Comparison of ENCODE assay signal across 9 cellular contexts in the genomic region with DNA sequence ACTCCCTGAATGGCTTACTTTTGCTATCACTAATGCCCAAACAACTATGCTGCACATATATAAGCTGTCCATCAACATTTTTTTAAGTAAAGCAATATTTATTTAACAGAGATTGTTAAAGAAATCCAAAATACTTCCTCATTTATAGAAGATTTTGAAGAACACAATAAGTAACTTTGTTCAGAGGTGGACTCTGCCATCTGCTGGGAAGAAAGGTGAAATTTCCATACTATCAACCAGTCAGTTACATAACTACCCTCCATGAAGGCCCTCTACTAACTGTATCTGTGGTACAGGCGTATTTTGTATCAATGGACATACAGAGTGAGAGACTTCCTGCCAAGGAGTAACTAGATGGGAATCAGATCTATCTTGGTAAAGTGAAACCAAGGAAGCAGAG.
DNase-seq lines count a peak whose midpoint lies in the region; ATAC-seq, FAIRE-seq and TF ChIP-seq lines count a peak whose summit lies in the region.
"Had no signal": no experiment of that assay in that cellular context is flagged by ENCODE, and none has a peak within 500 bp of the region (broad histone marks: within the 10 kb centered on the region; RNA-seq: fewer than 3 reads in every experiment).

No MANE protein-coding gene starts in this region.

- BruUV-seq in K562 (replicated peaks; lab: Mats Ljungman, UMichigan): no TSS peak

- H3K27me3 Mint-ChIP-seq in activated naive CD8-positive, alpha-beta T cell treated with anti-CD3 and anti-CD28 coated beads, Interleukin-2, amount 50 U/mL, for 24 hours: no peaks in the 10 kb centered on the region
- no peaks in the 10 kb centered on the region for H3K27me3 Mint-ChIP-seq in activated CD4-positive, alpha-beta memory T cell treated with anti-CD3 and anti-CD28 coated beads for 36 hours
- H3K27me3 Mint-ChIP-seq: IgD-negative memory B cell had no signal

- intact Hi-C loops in K562 (cut with micrococcal nuclease): no loop called here
- intact Hi-C loops in activated CD4-positive, alpha-beta memory T cell treated with anti-CD3 and anti-CD28 coated beads for 36 hours (cut with micrococcal nuclease): loop anchor here (1.0 kb wide), 1 partner anchor 205 kb away; no protein-coding TSS in a partner anchor

- no peak overlapping the region for H3K4me2 ChIP-seq in K562 (ENCODE audit: insufficient read depth, low read length)

- peak; percentile 71; the same call in 2 of the 3 replicates for ATAC-seq in K562
- ATAC-seq in activated naive CD8-positive, alpha-beta T cell treated with anti-CD3 and anti-CD28 coated beads, Interleukin-2, amount 50 U/mL, for 24 hours: no peak

- FAIRE-seq in K562 (lab: Jason Lieb, UNC): peak; percentile 69

- no peaks in the 10 kb centered on the region for H3K9me1 ChIP-seq in K562 (ENCODE audit: control insufficient read depth, insufficient read depth, low read length)

- TF ChIP-seq EP300 in K562 (IDR thresholded peaks at IDR 0.05; ENCODE audit: low read length): no peak

- H3K27ac ChIP-seq in K562 (ENCODE audit: extremely low read depth, low read depth, low read length): no peak overlapping the region
- no peak overlapping the region for H3K27ac ChIP-seq in liver (ENCODE audit: low read depth in 1 of 2, low read length in 2 of 2)

- TF ChIP-seq CTCF in GM12875 (IDR thresholded peaks at IDR 0.05; ENCODE audit: borderline replicate concordance, insufficient read depth, low read depth, low read length): peak; percentile 37; the same call in 1 of the 2 replicates
- peak; percentile 11 to 54 (median 42); a peak in 5 of 6 replicates for TF ChIP-seq CTCF in K562 (IDR thresholded peaks at IDR 0.05 in 2 of 3, conservative IDR thresholded peaks at IDR 0.05 in 1 of 3; ENCODE audit: insufficient read depth in 2 of 3, low read depth in 1 of 3, low read length in 3 of 3)
- peak; percentile 28 for TF ChIP-seq CTCF in liver (IDR thresholded peaks at IDR 0.05; ENCODE audit: low read depth, low read length, missing input control)

- H3K4me3 ChIP-seq in GM12875 (ENCODE audit: low read depth, low read length) (no peak overlapping the region), K562 (no peak overlapping the region), liver (ENCODE audit: low read depth in 1 of 3, low read length in 3 of 3) (no peak overlapping the region)

- in situ Hi-C loops in K562 (cut with MboI): no loop called here

- TF ChIP-seq RAD21 in K562 (CRISPR knock-in tag; conservative IDR thresholded peaks at IDR 0.05 in 1 of 2, IDR thresholded peaks at IDR 0.05 in 1 of 2): peak; percentile 40 to 60; a peak in 3 of 4 replicates
- TF ChIP-seq RAD21 in liver (IDR thresholded peaks at IDR 0.05): peak; percentile 64 to 75

- H3K27me3 ChIP-seq in K562 (ENCODE audit: control insufficient read depth in 2 of 2, insufficient read depth in 2 of 2, low read length in 2 of 2): peaks cover 9 to 29% of the 10 kb centered on the region in 2 experiments; a peak in 3 of 5 replicates
- H3K27me3 ChIP-seq in liver (ENCODE audit: control insufficient read depth in 4 of 4, insufficient read depth in 4 of 4, low read length in 3 of 4): no peaks in the 10 kb centered on the region

- H2AFZ ChIP-seq in K562 (ENCODE audit: low read depth, low read length): no peak overlapping the region

- 8% methylated on average over 1 of the region's 1 CpG for WGBS in K562 (ENCODE audit: insufficient coverage, low coverage, missing lambda C conversion rate)
- WGBS in liver: 85% methylated on average over 1 of the region's 1 CpG

- no peak for TF ChIP-seq POLR2A in K562 (conservative IDR thresholded peaks at IDR 0.05)

- CTCF ChIA-PET in K562 (lab: Yijun Ruan, JAX; ENCODE audit: low intra/inter-chr PET ratio): interaction anchor here (1.2 to 1.3 kb wide), 2 partner anchors 270 to 592 kb away, joined by 3 read pairs; no protein-coding TSS in a partner anchor
- CTCF ChIA-PET in activated CD4-positive, alpha-beta memory T cell treated with anti-CD3 and anti-CD28 coated beads for 36 hours (lab: Charles Lee): interaction anchor here (1.1 to 2.3 kb wide), 3 partner anchors 40 to 258 kb away, joined by 3 to 13 read pairs (median 8); no protein-coding TSS in a partner anchor

- H3K27ac Mint-ChIP-seq in activated naive CD8-positive, alpha-beta T cell treated with anti-CD3 and anti-CD28 coated beads, Interleukin-2, amount 50 U/mL, for 24 hours: no peak overlapping the region
- no peak overlapping the region for H3K27ac Mint-ChIP-seq in activated CD4-positive, alpha-beta memory T cell treated with anti-CD3 and anti-CD28 coated beads for 36 hours

- DNase-seq in AG20443 (ENCODE audit: low spot score) (peak; percentile 63), NAMALWA (ENCODE audit: low spot score) (peak; percentile 78), K562 (ENCODE audit: extremely low read depth in 1 of 4, low spot score in 3 of 4) (peak in 3 of 4 experiments; percentile 14 to 24 (median 22)), cerebellar nuclear complex (lab: John Stamatoyannopoulos, UW) (no peak)
- DNase-seq in activated naive CD8-positive, alpha-beta T cell treated with anti-CD3 and anti-CD28 coated beads, Interleukin-2, amount 50 U/mL, for 24 hours: no peak
- no peak for DNase-seq in activated CD4-positive, alpha-beta memory T cell treated with anti-CD3 and anti-CD28 coated beads for 36 hours

- H3K4me3 Mint-ChIP-seq in activated naive CD8-positive, alpha-beta T cell treated with anti-CD3 and anti-CD28 coated beads, Interleukin-2, amount 50 U/mL, for 24 hours: no peak overlapping the region
- H3K4me3 Mint-ChIP-seq in activated CD4-positive, alpha-beta memory T cell treated with anti-CD3 and anti-CD28 coated beads for 36 hours: no peak overlapping the region
- H3K4me3 Mint-ChIP-seq: IgD-negative memory B cell had no signal

- H3K9me3 ChIP-seq in K562 (replicated peaks; ENCODE audit: control insufficient read depth, insufficient read depth, low read depth, low read length) (no peaks in the 10 kb centered on the region), liver (ENCODE audit: control insufficient read depth in 4 of 4, low read length in 3 of 4) (no peaks in the 10 kb centered on the region)

- no peaks in the 10 kb centered on the region; the same call in 1 of the 2 replicates for H4K20me1 ChIP-seq in K562 (replicated peaks; ENCODE audit: control insufficient read depth, insufficient read depth, low read length)

- peaks cover 2% of the 10 kb centered on the region for H3K36me3 Mint-ChIP-seq in activated naive CD8-positive, alpha-beta T cell treated with anti-CD3 and anti-CD28 coated beads, Interleukin-2, amount 50 U/mL, for 24 hours (ENCODE audit: low read depth)
- no peaks in the 10 kb centered on the region for H3K36me3 Mint-ChIP-seq in activated CD4-positive, alpha-beta memory T cell treated with anti-CD3 and anti-CD28 coated beads for 36 hours

- H3K36me3 ChIP-seq in K562 (ENCODE audit: control insufficient read depth, insufficient read depth, low read length): no peaks in the 10 kb centered on the region
- H3K36me3 ChIP-seq in liver (ENCODE audit: control insufficient read depth in 4 of 4, insufficient read depth in 3 of 4, low read depth in 1 of 4, low read length in 3 of 4): no peaks in the 10 kb centered on the region

- H3K4me1 ChIP-seq in K562 (replicated peaks in 1 of 2; ENCODE audit: control insufficient read depth in 2 of 2, insufficient read depth in 2 of 2, low read length in 2 of 2): no peaks in the 10 kb centered on the region
- peaks cover 0 to 2% (median 0%) of the 10 kb centered on the region in 4 donors for H3K4me1 ChIP-seq in liver (ENCODE audit: control insufficient read depth in 4 of 4, insufficient read depth in 4 of 4, low read length in 3 of 4)

- no peaks in the 10 kb centered on the region for H3K79me2 ChIP-seq in K562 (ENCODE audit: control insufficient read depth, insufficient read depth, low read length)

- POLR2A ChIA-PET in K562 (lab: Yijun Ruan, JAX): no interaction called here
- POLR2A ChIA-PET in activated CD4-positive, alpha-beta memory T cell treated with anti-CD3 and anti-CD28 coated beads for 36 hours (lab: Charles Lee): no interaction called here

- H3K9ac ChIP-seq in K562 (ENCODE audit: insufficient read depth in 1 of 2, low read depth in 2 of 2, low read length in 2 of 2): no peak overlapping the region
- H3K9ac ChIP-seq in liver (ENCODE audit: low read depth in 1 of 2, low read length in 2 of 2): no peak overlapping the region

- H3K9me3 Mint-ChIP-seq in activated naive CD8-positive, alpha-beta T cell treated with anti-CD3 and anti-CD28 coated beads, Interleukin-2, amount 50 U/mL, for 24 hours: no peaks in the 10 kb centered on the region
- H3K9me3 Mint-ChIP-seq in activated CD4-positive, alpha-beta memory T cell treated with anti-CD3 and anti-CD28 coated beads for 36 hours: no peaks in the 10 kb centered on the region

- H3K4me1 Mint-ChIP-seq in activated naive CD8-positive, alpha-beta T cell treated with anti-CD3 and anti-CD28 coated beads, Interleukin-2, amount 50 U/mL, for 24 hours: peaks cover 19% of the 10 kb centered on the region
- no peaks in the 10 kb centered on the region for H3K4me1 Mint-ChIP-seq in activated CD4-positive, alpha-beta memory T cell treated with anti-CD3 and anti-CD28 coated beads for 36 hours (ENCODE audit: low read depth)

TF ChIP-seq in K562, 482 proteins besides CTCF, POLR2A, EP300 and RAD21 (continues in another document):
- TF ChIP-seq SMC3 (conservative IDR thresholded peaks at IDR 0.05; ENCODE audit: insufficient read depth, low read depth, low read length) (0 out of 2 replicates have a peak, but pooled peaks have one; percentile 8), CEBPB (tag; IDR thresholded peaks at IDR 0.05) (0 out of 2 replicates have a peak, but pooled peaks have one; percentile 13)

Comparison
In these comparisons a context has a peak if more than half of its experiments do, and no peak if none do; other contexts are left out.
1. DNase-seq: peak in AG20443 (single experiment), NAMALWA (single experiment) and K562 (3 of 4); none in activated naive CD8-positive, alpha-beta T cell treated with anti-CD3 and anti-CD28 coated beads, Interleukin-2, amount 50 U/mL, for 24 hours (single experiment), activated CD4-positive, alpha-beta memory T cell treated with anti-CD3 and anti-CD28 coated beads for 36 hours (single experiment) and cerebellar nuclear complex (0 of 2).
2. Peak in every context shown above with its lines, with median percentiles within 50 percentile points of each other: CTCF ChIP-seq.